ENCODE assay signal across 1 cellular context in the genomic region with DNA sequence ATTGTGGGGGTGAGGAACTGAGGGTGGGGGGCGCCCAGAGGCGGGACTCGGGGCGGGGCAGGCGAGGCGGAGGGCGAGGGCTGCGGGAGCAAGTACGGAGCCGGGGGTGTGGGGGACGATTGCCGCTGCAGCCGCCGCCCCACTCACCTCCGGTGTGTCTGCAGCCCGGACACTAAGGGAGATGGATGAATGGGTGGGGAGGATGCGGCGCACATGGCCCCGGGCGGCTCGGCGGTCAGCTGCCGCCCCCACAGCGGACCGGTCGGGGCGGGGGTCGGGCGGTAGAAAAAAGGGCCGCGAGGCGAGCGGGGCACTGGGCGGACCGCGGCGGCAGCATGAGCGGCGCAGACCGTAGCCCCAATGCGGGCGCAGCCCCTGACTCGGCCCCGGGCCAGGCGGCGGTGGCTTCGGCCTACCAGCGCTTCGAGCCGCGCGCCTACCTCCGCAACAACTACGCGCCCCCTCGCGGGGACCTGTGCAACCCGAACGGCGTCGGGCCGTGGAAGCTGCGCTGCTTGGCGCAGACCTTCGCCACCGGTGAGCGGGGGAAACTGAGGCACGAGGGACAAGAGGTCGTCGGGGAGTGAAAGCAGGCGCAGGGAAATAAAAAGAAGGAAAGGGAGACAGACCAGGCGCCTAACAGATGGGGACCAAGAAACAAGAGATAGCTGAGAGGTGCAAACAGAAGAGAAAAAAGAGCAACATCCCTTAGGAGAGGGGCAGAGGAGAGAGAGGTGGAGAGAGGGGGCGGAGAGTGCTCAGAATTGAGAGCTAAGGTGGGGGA.
TF ChIP-seq lines count a peak whose summit lies in the region.

A gene with protein sequence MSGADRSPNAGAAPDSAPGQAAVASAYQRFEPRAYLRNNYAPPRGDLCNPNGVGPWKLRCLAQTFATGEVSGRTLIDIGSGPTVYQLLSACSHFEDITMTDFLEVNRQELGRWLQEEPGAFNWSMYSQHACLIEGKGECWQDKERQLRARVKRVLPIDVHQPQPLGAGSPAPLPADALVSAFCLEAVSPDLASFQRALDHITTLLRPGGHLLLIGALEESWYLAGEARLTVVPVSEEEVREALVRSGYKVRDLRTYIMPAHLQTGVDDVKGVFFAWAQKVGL (plus strand): TSS at position 313 of the 784 bp plus-strand sequence. CDS start 23 bp downstream, at position 336.

TF ChIP-seq in WTC11, 78 proteins besides CTCF, POLR2A, EP300 and RAD21 (continued from another document and continues in another):
- TF ChIP-seq, protein P1, sequence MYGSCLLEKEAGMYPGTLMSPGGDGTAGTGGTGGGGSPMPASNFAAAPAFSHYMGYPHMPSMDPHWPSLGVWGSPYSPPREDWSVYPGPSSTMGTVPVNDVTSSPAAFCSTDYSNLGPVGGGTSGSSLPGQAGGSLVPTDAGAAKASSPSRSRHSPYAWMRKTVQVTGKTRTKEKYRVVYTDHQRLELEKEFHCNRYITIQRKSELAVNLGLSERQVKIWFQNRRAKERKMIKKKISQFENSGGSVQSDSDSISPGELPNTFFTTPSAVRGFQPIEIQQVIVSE (CRISPR knock-in tag; IDR thresholded peaks at IDR 0.05; ENCODE audit: borderline replicate concordance) = no peak
- TF ChIP-seq, protein P2, sequence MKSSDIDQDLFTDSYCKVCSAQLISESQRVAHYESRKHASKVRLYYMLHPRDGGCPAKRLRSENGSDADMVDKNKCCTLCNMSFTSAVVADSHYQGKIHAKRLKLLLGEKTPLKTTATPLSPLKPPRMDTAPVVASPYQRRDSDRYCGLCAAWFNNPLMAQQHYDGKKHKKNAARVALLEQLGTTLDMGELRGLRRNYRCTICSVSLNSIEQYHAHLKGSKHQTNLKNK (CRISPR knock-in tag; IDR thresholded peaks at IDR 0.05) = no peak
- TF ChIP-seq, protein P3, sequence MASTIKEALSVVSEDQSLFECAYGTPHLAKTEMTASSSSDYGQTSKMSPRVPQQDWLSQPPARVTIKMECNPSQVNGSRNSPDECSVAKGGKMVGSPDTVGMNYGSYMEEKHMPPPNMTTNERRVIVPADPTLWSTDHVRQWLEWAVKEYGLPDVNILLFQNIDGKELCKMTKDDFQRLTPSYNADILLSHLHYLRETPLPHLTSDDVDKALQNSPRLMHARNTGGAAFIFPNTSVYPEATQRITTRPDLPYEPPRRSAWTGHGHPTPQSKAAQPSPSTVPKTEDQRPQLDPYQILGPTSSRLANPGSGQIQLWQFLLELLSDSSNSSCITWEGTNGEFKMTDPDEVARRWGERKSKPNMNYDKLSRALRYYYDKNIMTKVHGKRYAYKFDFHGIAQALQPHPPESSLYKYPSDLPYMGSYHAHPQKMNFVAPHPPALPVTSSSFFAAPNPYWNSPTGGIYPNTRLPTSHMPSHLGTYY (CRISPR knock-in tag; IDR thresholded peaks at IDR 0.05) = no peak
- TF ChIP-seq, protein P4, sequence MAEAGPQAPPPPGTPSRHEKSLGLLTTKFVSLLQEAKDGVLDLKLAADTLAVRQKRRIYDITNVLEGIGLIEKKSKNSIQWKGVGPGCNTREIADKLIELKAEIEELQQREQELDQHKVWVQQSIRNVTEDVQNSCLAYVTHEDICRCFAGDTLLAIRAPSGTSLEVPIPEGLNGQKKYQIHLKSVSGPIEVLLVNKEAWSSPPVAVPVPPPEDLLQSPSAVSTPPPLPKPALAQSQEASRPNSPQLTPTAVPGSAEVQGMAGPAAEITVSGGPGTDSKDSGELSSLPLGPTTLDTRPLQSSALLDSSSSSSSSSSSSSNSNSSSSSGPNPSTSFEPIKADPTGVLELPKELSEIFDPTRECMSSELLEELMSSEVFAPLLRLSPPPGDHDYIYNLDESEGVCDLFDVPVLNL (CRISPR knock-in tag; IDR thresholded peaks at IDR 0.05; ENCODE audit: borderline replicate concordance, low read depth) = no peak
- TF ChIP-seq, protein P5, sequence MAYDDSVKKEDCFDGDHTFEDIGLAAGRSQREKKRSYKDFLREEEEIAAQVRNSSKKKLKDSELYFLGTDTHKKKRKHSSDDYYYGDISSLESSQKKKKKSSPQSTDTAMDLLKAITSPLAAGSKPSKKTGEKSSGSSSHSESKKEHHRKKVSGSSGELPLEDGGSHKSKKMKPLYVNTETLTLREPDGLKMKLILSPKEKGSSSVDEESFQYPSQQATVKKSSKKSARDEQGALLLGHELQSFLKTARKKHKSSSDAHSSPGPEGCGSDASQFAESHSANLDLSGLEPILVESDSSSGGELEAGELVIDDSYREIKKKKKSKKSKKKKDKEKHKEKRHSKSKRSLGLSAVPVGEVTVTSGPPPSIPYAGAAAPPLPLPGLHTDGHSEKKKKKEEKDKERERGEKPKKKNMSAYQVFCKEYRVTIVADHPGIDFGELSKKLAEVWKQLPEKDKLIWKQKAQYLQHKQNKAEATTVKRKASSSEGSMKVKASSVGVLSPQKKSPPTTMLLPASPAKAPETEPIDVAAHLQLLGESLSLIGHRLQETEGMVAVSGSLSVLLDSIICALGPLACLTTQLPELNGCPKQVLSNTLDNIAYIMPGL (CRISPR knock-in tag; IDR thresholded peaks at IDR 0.05) = peak; percentile 100
- TF ChIP-seq ESRRA (CRISPR knock-in tag; IDR thresholded peaks at IDR 0.05; ENCODE audit: borderline replicate concordance) (no peak), CREM (CRISPR knock-in tag; IDR thresholded peaks at IDR 0.05) (0 out of 2 replicates have a peak, but pooled peaks have one; percentile 45), ZNF317 (CRISPR knock-in tag; IDR thresholded peaks at IDR 0.05; ENCODE audit: borderline replicate concordance, low read depth) (no peak), NFYB (CRISPR knock-in tag; conservative IDR thresholded peaks at IDR 0.05; ENCODE audit: low read depth) (no peak), SMAD4 (CRISPR knock-in tag; IDR thresholded peaks at IDR 0.05) (no peak), FOXP1 (CRISPR knock-in tag; IDR thresholded peaks at IDR 0.05; ENCODE audit: borderline replicate concordance) (peak; percentile 53), TP53 (CRISPR knock-in tag; IDR thresholded peaks at IDR 0.05) (no peak), ZNF138 (CRISPR knock-in tag; conservative IDR thresholded peaks at IDR 0.05) (no peak), NR3C1 (CRISPR knock-in tag; conservative IDR thresholded peaks at IDR 0.05; ENCODE audit: low read depth) (no peak), MYBL2 (CRISPR knock-in tag; IDR thresholded peaks at IDR 0.05) (no peak), ZNF121 (CRISPR knock-in tag; IDR thresholded peaks at IDR 0.05) (0 out of 2 replicates have a peak, but pooled peaks have one; percentile 9), NR2C2 (CRISPR knock-in tag; IDR thresholded peaks at IDR 0.05) (no peak), GTF2I (CRISPR knock-in tag; conservative IDR thresholded peaks at IDR 0.05) (no peak), ATF1 (CRISPR knock-in tag; IDR thresholded peaks at IDR 0.05) (0 out of 2 replicates have a peak, but pooled peaks have one; percentile 64), PRRX2 (CRISPR knock-in tag; IDR thresholded peaks at IDR 0.05) (no peak), ETV6 (CRISPR knock-in tag; IDR thresholded peaks at IDR 0.05) (peak; percentile 84), SMAD3 (CRISPR knock-in tag; IDR thresholded peaks at IDR 0.05; ENCODE audit: borderline replicate concordance) (no peak)
- TF ChIP-seq, protein P6, sequence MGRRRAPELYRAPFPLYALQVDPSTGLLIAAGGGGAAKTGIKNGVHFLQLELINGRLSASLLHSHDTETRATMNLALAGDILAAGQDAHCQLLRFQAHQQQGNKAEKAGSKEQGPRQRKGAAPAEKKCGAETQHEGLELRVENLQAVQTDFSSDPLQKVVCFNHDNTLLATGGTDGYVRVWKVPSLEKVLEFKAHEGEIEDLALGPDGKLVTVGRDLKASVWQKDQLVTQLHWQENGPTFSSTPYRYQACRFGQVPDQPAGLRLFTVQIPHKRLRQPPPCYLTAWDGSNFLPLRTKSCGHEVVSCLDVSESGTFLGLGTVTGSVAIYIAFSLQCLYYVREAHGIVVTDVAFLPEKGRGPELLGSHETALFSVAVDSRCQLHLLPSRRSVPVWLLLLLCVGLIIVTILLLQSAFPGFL (CRISPR knock-in tag; IDR thresholded peaks at IDR 0.05; ENCODE audit: borderline replicate concordance) = no peak
- TF ChIP-seq, protein P7, sequence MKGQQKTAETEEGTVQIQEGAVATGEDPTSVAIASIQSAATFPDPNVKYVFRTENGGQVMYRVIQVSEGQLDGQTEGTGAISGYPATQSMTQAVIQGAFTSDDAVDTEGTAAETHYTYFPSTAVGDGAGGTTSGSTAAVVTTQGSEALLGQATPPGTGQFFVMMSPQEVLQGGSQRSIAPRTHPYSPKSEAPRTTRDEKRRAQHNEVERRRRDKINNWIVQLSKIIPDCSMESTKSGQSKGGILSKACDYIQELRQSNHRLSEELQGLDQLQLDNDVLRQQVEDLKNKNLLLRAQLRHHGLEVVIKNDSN (CRISPR knock-in tag; IDR thresholded peaks at IDR 0.05) = no peak
- TF ChIP-seq, protein P8, sequence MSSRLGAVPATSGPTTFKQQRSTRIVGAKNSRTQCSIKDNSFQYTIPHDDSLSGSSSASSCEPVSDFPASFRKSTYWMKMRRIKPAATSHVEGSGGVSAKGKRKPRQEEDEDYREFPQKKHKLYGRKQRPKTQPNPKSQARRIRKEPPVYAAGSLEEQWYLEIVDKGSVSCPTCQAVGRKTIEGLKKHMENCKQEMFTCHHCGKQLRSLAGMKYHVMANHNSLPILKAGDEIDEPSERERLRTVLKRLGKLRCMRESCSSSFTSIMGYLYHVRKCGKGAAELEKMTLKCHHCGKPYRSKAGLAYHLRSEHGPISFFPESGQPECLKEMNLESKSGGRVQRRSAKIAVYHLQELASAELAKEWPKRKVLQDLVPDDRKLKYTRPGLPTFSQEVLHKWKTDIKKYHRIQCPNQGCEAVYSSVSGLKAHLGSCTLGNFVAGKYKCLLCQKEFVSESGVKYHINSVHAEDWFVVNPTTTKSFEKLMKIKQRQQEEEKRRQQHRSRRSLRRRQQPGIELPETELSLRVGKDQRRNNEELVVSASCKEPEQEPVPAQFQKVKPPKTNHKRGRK (CRISPR knock-in tag; IDR thresholded peaks at IDR 0.05; ENCODE audit: borderline replicate concordance) = 0 out of 2 replicates have a peak, but pooled peaks have one; percentile 41
- TF ChIP-seq, protein P9, sequence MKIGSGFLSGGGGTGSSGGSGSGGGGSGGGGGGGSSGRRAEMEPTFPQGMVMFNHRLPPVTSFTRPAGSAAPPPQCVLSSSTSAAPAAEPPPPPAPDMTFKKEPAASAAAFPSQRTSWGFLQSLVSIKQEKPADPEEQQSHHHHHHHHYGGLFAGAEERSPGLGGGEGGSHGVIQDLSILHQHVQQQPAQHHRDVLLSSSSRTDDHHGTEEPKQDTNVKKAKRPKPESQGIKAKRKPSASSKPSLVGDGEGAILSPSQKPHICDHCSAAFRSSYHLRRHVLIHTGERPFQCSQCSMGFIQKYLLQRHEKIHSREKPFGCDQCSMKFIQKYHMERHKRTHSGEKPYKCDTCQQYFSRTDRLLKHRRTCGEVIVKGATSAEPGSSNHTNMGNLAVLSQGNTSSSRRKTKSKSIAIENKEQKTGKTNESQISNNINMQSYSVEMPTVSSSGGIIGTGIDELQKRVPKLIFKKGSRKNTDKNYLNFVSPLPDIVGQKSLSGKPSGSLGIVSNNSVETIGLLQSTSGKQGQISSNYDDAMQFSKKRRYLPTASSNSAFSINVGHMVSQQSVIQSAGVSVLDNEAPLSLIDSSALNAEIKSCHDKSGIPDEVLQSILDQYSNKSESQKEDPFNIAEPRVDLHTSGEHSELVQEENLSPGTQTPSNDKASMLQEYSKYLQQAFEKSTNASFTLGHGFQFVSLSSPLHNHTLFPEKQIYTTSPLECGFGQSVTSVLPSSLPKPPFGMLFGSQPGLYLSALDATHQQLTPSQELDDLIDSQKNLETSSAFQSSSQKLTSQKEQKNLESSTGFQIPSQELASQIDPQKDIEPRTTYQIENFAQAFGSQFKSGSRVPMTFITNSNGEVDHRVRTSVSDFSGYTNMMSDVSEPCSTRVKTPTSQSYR (CRISPR knock-in tag; IDR thresholded peaks at IDR 0.05) = no peak
- TF ChIP-seq, protein P10, sequence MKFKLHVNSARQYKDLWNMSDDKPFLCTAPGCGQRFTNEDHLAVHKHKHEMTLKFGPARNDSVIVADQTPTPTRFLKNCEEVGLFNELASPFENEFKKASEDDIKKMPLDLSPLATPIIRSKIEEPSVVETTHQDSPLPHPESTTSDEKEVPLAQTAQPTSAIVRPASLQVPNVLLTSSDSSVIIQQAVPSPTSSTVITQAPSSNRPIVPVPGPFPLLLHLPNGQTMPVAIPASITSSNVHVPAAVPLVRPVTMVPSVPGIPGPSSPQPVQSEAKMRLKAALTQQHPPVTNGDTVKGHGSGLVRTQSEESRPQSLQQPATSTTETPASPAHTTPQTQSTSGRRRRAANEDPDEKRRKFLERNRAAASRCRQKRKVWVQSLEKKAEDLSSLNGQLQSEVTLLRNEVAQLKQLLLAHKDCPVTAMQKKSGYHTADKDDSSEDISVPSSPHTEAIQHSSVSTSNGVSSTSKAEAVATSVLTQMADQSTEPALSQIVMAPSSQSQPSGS (CRISPR knock-in tag; IDR thresholded peaks at IDR 0.05; ENCODE audit: borderline replicate concordance, low read depth) = no peak
- TF ChIP-seq, protein P11, sequence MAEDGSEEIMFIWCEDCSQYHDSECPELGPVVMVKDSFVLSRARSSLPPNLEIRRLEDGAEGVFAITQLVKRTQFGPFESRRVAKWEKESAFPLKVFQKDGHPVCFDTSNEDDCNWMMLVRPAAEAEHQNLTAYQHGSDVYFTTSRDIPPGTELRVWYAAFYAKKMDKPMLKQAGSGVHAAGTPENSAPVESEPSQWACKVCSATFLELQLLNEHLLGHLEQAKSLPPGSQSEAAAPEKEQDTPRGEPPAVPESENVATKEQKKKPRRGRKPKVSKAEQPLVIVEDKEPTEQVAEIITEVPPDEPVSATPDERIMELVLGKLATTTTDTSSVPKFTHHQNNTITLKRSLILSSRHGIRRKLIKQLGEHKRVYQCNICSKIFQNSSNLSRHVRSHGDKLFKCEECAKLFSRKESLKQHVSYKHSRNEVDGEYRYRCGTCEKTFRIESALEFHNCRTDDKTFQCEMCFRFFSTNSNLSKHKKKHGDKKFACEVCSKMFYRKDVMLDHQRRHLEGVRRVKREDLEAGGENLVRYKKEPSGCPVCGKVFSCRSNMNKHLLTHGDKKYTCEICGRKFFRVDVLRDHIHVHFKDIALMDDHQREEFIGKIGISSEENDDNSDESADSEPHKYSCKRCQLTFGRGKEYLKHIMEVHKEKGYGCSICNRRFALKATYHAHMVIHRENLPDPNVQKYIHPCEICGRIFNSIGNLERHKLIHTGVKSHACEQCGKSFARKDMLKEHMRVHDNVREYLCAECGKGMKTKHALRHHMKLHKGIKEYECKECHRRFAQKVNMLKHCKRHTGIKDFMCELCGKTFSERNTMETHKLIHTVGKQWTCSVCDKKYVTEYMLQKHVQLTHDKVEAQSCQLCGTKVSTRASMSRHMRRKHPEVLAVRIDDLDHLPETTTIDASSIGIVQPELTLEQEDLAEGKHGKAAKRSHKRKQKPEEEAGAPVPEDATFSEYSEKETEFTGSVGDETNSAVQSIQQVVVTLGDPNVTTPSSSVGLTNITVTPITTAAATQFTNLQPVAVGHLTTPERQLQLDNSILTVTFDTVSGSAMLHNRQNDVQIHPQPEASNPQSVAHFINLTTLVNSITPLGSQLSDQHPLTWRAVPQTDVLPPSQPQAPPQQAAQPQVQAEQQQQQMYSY (CRISPR knock-in tag; IDR thresholded peaks at IDR 0.05) = no peak
- TF ChIP-seq, protein P12, sequence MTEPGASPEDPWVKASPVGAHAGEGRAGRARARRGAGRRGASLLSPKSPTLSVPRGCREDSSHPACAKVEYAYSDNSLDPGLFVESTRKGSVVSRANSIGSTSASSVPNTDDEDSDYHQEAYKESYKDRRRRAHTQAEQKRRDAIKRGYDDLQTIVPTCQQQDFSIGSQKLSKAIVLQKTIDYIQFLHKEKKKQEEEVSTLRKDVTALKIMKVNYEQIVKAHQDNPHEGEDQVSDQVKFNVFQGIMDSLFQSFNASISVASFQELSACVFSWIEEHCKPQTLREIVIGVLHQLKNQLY (CRISPR knock-in tag; IDR thresholded peaks at IDR 0.05) = 0 out of 2 replicates have a peak, but pooled peaks have one; percentile 40
- TF ChIP-seq, protein P13, sequence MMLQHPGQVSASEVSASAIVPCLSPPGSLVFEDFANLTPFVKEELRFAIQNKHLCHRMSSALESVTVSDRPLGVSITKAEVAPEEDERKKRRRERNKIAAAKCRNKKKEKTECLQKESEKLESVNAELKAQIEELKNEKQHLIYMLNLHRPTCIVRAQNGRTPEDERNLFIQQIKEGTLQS (CRISPR knock-in tag; conservative IDR thresholded peaks at IDR 0.05) = no peak
